In genomic region chr17:38925263-38925995, GRCh38 we compare ENCODE assay signal across 9 cellular contexts.
DNase-seq lines count a peak whose midpoint lies in the region; ATAC-seq and TF ChIP-seq lines count a peak whose summit lies in the region.
"Had no signal": no experiment of that assay in that cellular context is flagged by ENCODE, and none has a peak within 500 bp of the region (broad histone marks: within the 10 kb centered on the region; RNA-seq: fewer than 3 reads in every experiment).

TSS of gene LASP1NB (plus strand) at chr17:38925614.

- TF ChIP-seq EP300 in tibial nerve (IDR thresholded peaks at IDR 0.05), result no peak

- H3K9me3 ChIP-seq in tibial nerve, result no peaks in the 10 kb centered on the region
- H3K9me3 ChIP-seq: A549 had no signal

- H3K4me1 ChIP-seq in tibial nerve, result peaks cover 0 to 58% (median 25%) of the 10 kb centered on the region in 4 donors

- in situ Hi-C loops in brain microvascular endothelial cell (cut with HindIII; ENCODE audit: low pct_ligation_motif_present, low sequenced_read_pairs), result no loop called here

- WGBS in tibial nerve, 2 donors, result 47 to 55% methylated on average over 14 of the region's 14 CpGs

- H3K4me3 ChIP-seq in brain microvascular endothelial cell (ENCODE audit: low read depth, low read length) (peak within 1 kb of the TSS; percentile 40), tibial nerve (no peak within 1 kb of the TSS)
- H3K4me3 ChIP-seq: A549 had no signal

- TF ChIP-seq POLR2A in tibial nerve (IDR thresholded peaks at IDR 0.05), result no peak

- ATAC-seq in GM18867 (IDR thresholded peaks at IDR 0.05; ENCODE audit: unreplicated experiment), result no peak

- TF ChIP-seq CTCF in brain microvascular endothelial cell (IDR thresholded peaks at IDR 0.05; ENCODE audit: low read depth, low read length, missing control alignments) (no peak), tibial nerve (IDR thresholded peaks at IDR 0.05) (no peak)

- DNase-seq in activated CD4-positive, alpha-beta T cell treated with anti-CD3 and anti-CD28 coated beads for 4 hours, result peak; percentile 19 to 31
- no peak for DNase-seq in activated CD4-positive, alpha-beta T cell treated with anti-CD3 and anti-CD28 coated beads for 1 hour
- DNase-seq in brain microvascular endothelial cell (peak; percentile 69), midbrain (lab: John Stamatoyannopoulos, UW) (peak; percentile 83), tibial nerve (ENCODE audit: low spot score in 2 of 2) (no peak), NCI-H1694 (lab: John Stamatoyannopoulos, UW) (no peak), AML-193 (lab: John Stamatoyannopoulos, UW) (no peak)

- peak within 1 kb of the TSS; percentile 53 for H3K27ac ChIP-seq in brain microvascular endothelial cell
- H3K27ac ChIP-seq in tibial nerve, result peak within 1 kb of the TSS; percentile 14 to 56 (median 34)
- H3K27ac ChIP-seq: A549 had no signal

- H3K36me3 ChIP-seq in brain microvascular endothelial cell (replicated peaks), result peaks cover 7% of the 10 kb centered on the region
- peaks cover 0 to 6% (median 0%) of the 10 kb centered on the region in 3 donors for H3K36me3 ChIP-seq in tibial nerve

- no peaks in the 10 kb centered on the region for H3K27me3 ChIP-seq in brain microvascular endothelial cell (replicated peaks)
- H3K27me3 ChIP-seq in tibial nerve, result no peaks in the 10 kb centered on the region

Comparison
In these comparisons a context has a peak if more than half of its experiments do, and no peak if none do; other contexts are left out.
1. DNase-seq: peak in activated CD4-positive, alpha-beta T cell treated with anti-CD3 and anti-CD28 coated beads for 4 hours (2 of 2), brain microvascular endothelial cell (single experiment) and midbrain (single experiment); none in activated CD4-positive, alpha-beta T cell treated with anti-CD3 and anti-CD28 coated beads for 1 hour (single experiment), tibial nerve (0 of 2), NCI-H1694 (single experiment) and AML-193 (0 of 2).